ENCODE assay signal across 22 cellular contexts in the genomic region with DNA sequence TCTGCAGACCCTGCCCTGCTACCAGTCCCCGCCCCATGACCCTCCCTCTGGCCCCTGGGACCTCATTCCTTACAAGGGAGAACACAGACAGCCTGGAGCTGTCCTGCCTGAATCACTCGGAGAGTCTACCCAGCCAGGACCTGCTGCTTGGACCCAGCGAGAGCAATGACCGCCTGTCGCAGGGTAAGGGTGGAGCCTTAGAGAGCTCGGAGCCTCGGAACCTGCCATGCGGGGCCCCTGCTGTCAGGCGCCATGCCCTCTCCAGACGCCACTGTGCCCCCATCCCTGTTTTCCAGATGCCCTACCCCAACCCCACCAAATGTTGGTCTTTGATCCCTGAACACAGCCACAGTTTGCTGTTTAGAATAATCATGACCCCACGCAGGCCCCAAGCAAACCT. TPM values are rescaled to one million over a fixed set of nuclear protein-coding genes. Genes with fewer than 3 reads are reported as not detected.
DNase-seq lines count a peak whose midpoint lies in the region; ATAC-seq, FAIRE-seq and TF ChIP-seq lines count a peak whose summit lies in the region.
"Had no signal": no experiment of that assay in that cellular context is flagged by ENCODE, and none has a peak within 500 bp of the region (broad histone marks: within the 10 kb centered on the region; RNA-seq: fewer than 3 reads in every experiment).

No MANE protein-coding gene starts in this region.

- DNase-seq in HepG2 (ENCODE audit: low spot score) (no peak), right lobe of liver (no peak), neural crest cell (ENCODE audit: low read depth, low spot score) (no peak), Ammon's horn (ENCODE audit: low spot score) (no peak), progenitor cell of endocrine pancreas (ENCODE audit: low spot score, unreplicated experiment) (no peak)
- DNase-seq: 8988T; ACHN; AML-193; C1 segment of cervical spinal cord; Calu3; CD4-positive, alpha-beta memory T cell; COR-L47; DMS53; DMS79 treated with DMSO at 0.1 percent for 48 hours; GF-D8; H9 had no signal

- TF ChIP-seq POLR2A in HepG2 (IDR thresholded peaks at IDR 0.05; ENCODE audit: insufficient read depth in 1 of 2, low read depth in 2 of 2, low read length in 2 of 2), result no peak
- no peak for TF ChIP-seq POLR2A in right lobe of liver (IDR thresholded peaks at IDR 0.05)

- H4K20me1 ChIP-seq in HepG2 (ENCODE audit: insufficient read depth, low read length), result no peaks in the 10 kb centered on the region

- H3K27me3 Mint-ChIP-seq in neural crest cell (ENCODE audit: low read depth) (no peaks in the 10 kb centered on the region), progenitor cell of endocrine pancreas (no peaks in the 10 kb centered on the region)
- H3K27me3 Mint-ChIP-seq: CD4-positive, alpha-beta memory T cell had no signal

- H3K27ac ChIP-seq in HepG2 (ENCODE audit: extremely low read length, insufficient read depth, low read length) (no peak overlapping the region), right lobe of liver (no peak overlapping the region)
- H3K27ac ChIP-seq: A549 had no signal

- no peak overlapping the region for H2AFZ ChIP-seq in HepG2 (ENCODE audit: low read length)
- H2AFZ ChIP-seq: GM23338 had no signal

- TF ChIP-seq EP300 in HepG2 (IDR thresholded peaks at IDR 0.05; ENCODE audit: low read depth in 2 of 2, low read length in 2 of 2) (no peak), HepG2 (CRISPR knock-in tag; IDR thresholded peaks at IDR 0.05; ENCODE audit: borderline replicate concordance) (no peak)

- TF ChIP-seq CTCF in HepG2 (CRISPR knock-in tag; IDR thresholded peaks at IDR 0.05) (no peak), right lobe of liver (IDR thresholded peaks at IDR 0.05) (no peak), neural crest cell (conservative IDR thresholded peaks at IDR 0.05) (no peak), progenitor cell of endocrine pancreas (IDR thresholded peaks at IDR 0.05; ENCODE audit: unreplicated experiment) (no peak)

- H3K36me3 ChIP-seq in HepG2 (replicated peaks in 1 of 2; ENCODE audit: control insufficient read depth in 1 of 2, insufficient read depth in 2 of 2, low read length in 2 of 2) (peaks cover 46 to 66% of the 10 kb centered on the region in 2 experiments), right lobe of liver (peaks cover 0 to 46% (median 18%) of the 10 kb centered on the region in 4 donors)

- H3K4me1 Mint-ChIP-seq in neural crest cell (peaks cover 14% of the 10 kb centered on the region), progenitor cell of endocrine pancreas (ENCODE audit: low read depth) (peaks cover 11% of the 10 kb centered on the region)

- H3K4me3 ChIP-seq in HepG2 (replicated peaks in 1 of 3; ENCODE audit: insufficient read depth in 1 of 3, low read depth in 2 of 3, low read length in 3 of 3) (no peak overlapping the region), right lobe of liver (no peak overlapping the region)
- H3K4me3 ChIP-seq: A549, GM23338 had no signal

- ATAC-seq in HepG2, result no peak
- ATAC-seq in right lobe of liver, result no peak
- ATAC-seq: A549, GM23338, HCT116 had no signal

- 97% methylated on average over 11 of the region's 11 CpGs for WGBS in HepG2 (ENCODE audit: low lambda C conversion rate)
- 100% methylated on average over 1 of the region's 11 CpGs for WGBS in right lobe of liver (ENCODE audit: insufficient coverage, low coverage, low lambda C conversion rate, missing lambda C conversion rate)

- H3K9me3 Mint-ChIP-seq in neural crest cell (no peaks in the 10 kb centered on the region), progenitor cell of endocrine pancreas (ENCODE audit: low read depth) (no peaks in the 10 kb centered on the region)
- H3K9me3 Mint-ChIP-seq: GM23338, H9 had no signal

- H3K9ac ChIP-seq in HepG2 (ENCODE audit: insufficient read depth, low read depth, low read length), result no peak overlapping the region

- BruUV-seq in HepG2 (replicated peaks; lab: Mats Ljungman, UMichigan), result no TSS peak

- H3K79me2 ChIP-seq in HepG2 (ENCODE audit: insufficient read depth, low read length), result peaks cover 26% of the 10 kb centered on the region

- H3K4me1 ChIP-seq in HepG2 (ENCODE audit: insufficient read depth, low read length), result peaks cover 23% of the 10 kb centered on the region
- H3K4me1 ChIP-seq in right lobe of liver, result peaks cover 0 to 11% (median 0%) of the 10 kb centered on the region in 4 donors

- H3K9me3 ChIP-seq in HepG2 (ENCODE audit: low read length) (no peaks in the 10 kb centered on the region), right lobe of liver (no peaks in the 10 kb centered on the region)
- H3K9me3 ChIP-seq: A549 had no signal

- no peak overlapping the region for H3K27ac Mint-ChIP-seq in neural crest cell (ENCODE audit: unreplicated experiment)
- no peak overlapping the region for H3K27ac Mint-ChIP-seq in progenitor cell of endocrine pancreas
- H3K27ac Mint-ChIP-seq: GM23338, H9 had no signal

- peak overlapping the region; percentile 55 for H3K4me3 Mint-ChIP-seq in neural crest cell
- H3K4me3 Mint-ChIP-seq in progenitor cell of endocrine pancreas (ENCODE audit: low read depth), result no peak overlapping the region
- H3K4me3 Mint-ChIP-seq: CD4-positive, alpha-beta memory T cell; GM23338; H9 had no signal

- in situ Hi-C loops in HepG2 (cut with HindIII; ENCODE audit: extremely low pct_ligation_motif_present, low pct_unique_long_range_greater_than_20kb), result loop anchor here (5.0 kb wide), 1 partner anchor 68 kb away; no protein-coding TSS in a partner anchor

- peaks cover 8% of the 10 kb centered on the region for H3K36me3 Mint-ChIP-seq in neural crest cell (ENCODE audit: low read depth)
- H3K36me3 Mint-ChIP-seq in progenitor cell of endocrine pancreas (ENCODE audit: insufficient read depth), result peaks cover 16% of the 10 kb centered on the region

- CTCF ChIA-PET in HepG2 (lab: Yijun Ruan, JAX; ENCODE audit: low intra/inter-chr PET ratio, low total read pairs), result no interaction called here

- intact Hi-C loops in HepG2 (cut with micrococcal nuclease; ENCODE audit: unreplicated experiment) (no loop called here), right lobe of liver (cut with DNase I) (loop anchor here in 1 of 2 donors (10.0 kb wide), 1 partner anchor 54 kb away; no protein-coding TSS in a partner anchor)

- TF ChIP-seq RAD21 in HepG2 (CRISPR knock-in tag; IDR thresholded peaks at IDR 0.05), result no peak

- FAIRE-seq in HepG2 (lab: Jason Lieb, UNC), result no peak
- FAIRE-seq: A549, GM12891, GM18507 had no signal

- POLR2A ChIA-PET in HepG2 (lab: Yijun Ruan, JAX), result no interaction called here

- H3K27me3 ChIP-seq in HepG2 (ENCODE audit: control insufficient read depth in 1 of 2, insufficient read depth in 2 of 2, low read length in 2 of 2) (no peaks in the 10 kb centered on the region; a peak in 1 of 5 replicates), right lobe of liver (no peaks in the 10 kb centered on the region)

- H3K4me2 ChIP-seq in HepG2 (ENCODE audit: low read depth, low read length), result no peak overlapping the region
- H3K4me2 ChIP-seq: A549, GM23338 had no signal

RNA-seq across cellular contexts. Expression of gene SH2B1, which starts 5.6 kb away (rescaled TPM):
- total RNA-seq in HepG2 (2016; rRNA removed; fragmentation: Illumina TruSeq; extraction: Trizol), result 15.6 and 23.3 TPM in 2 replicates
- total RNA-seq in HepG2 (2016; cell fraction: cytosol; rRNA removed; fragmentation: Illumina TruSeq; extraction: Trizol; ENCODE audit: low read depth), result 22.5 and 27.1 TPM in 2 replicates
- total RNA-seq in HepG2 (2016; cell fraction: insoluble cytoplasmic fraction; rRNA removed; fragmentation: Illumina TruSeq; extraction: Trizol), result 13.4 and 24.5 TPM in 2 replicates
- 16.3 and 21.4 TPM in 2 replicates for total RNA-seq in HepG2 (2016; cell fraction: membrane; rRNA removed; fragmentation: Illumina TruSeq; extraction: Trizol)
- 30.1 and 30.6 TPM in 2 replicates for total RNA-seq in HepG2 (2016; cell fraction: nucleus; rRNA removed; fragmentation: Illumina TruSeq; extraction: Trizol)
- polyA plus RNA-seq in HepG2 (2011; rRNA removed), result 30.8 and 40.2 TPM in 2 replicates
- 15.2 and 19.8 TPM in 2 replicates for polyA plus RNA-seq in HepG2 (2011; cell fraction: cytosol; rRNA removed)
- 198 and 224 TPM in 2 replicates for polyA plus RNA-seq in HepG2 (2011; cell fraction: nucleus; rRNA removed)
- 35.0 and 37.6 TPM in 2 replicates for polyA plus RNA-seq in HepG2 (2012)
- polyA plus RNA-seq in HepG2 (2016; cell fraction: cytosol; fragmentation: Illumina TruSeq; extraction: Trizol; ENCODE audit: low read depth), result 4.3 and 6.0 TPM in 2 replicates
- 18.0 and 21.1 TPM in 2 replicates for polyA plus RNA-seq in HepG2 (2016; cell fraction: insoluble cytoplasmic fraction; fragmentation: Illumina TruSeq; extraction: Trizol; ENCODE audit: low read depth)
- 12.3 and 13.6 TPM in 2 replicates for polyA plus RNA-seq in HepG2 (2016; cell fraction: membrane; fragmentation: Illumina TruSeq; extraction: Trizol; ENCODE audit: low read depth)
- 82.4 and 89.4 TPM in 2 replicates for polyA plus RNA-seq in HepG2 (2016; cell fraction: nucleus; fragmentation: Illumina TruSeq; extraction: Trizol; ENCODE audit: insufficient read depth, low read depth)
- 44.5 and 55.4 TPM in 2 replicates for polyA minus RNA-seq in HepG2 (2011; rRNA and poly(A)+ RNA removed; ENCODE audit: low replicate concordance)
- 10.5 and 11.6 TPM in 2 replicates for polyA minus RNA-seq in HepG2 (2011; cell fraction: cytosol; rRNA and poly(A)+ RNA removed)
- 36.8 and 48.6 TPM in 2 replicates for polyA minus RNA-seq in HepG2 (2011; cell fraction: nucleus; rRNA and poly(A)+ RNA removed)
- total RNA-seq in right lobe of liver, result 10 to 100 TPM; 13.2 to 27.1 (median 20.6) TPM
- total RNA-seq in neural crest cell, result 60.6 and 66.9 TPM in 2 replicates
- 72.8 and 75.1 TPM in 2 replicates for total RNA-seq in progenitor cell of endocrine pancreas

RNA-seq across cellular contexts. Expression of gene ATP2A1, which starts 9.1 kb away (rescaled TPM):
- total RNA-seq in HepG2 (2016; rRNA removed; fragmentation: Illumina TruSeq; extraction: Trizol) (0.70 and 3.2 TPM in 2 replicates), right lobe of liver (1 to 10 TPM in 2 of 6 experiments, under 1 TPM in 4; 0.42 to 3.6 (median 0.77) TPM), neural crest cell (3.1 and 3.3 TPM in 2 replicates), progenitor cell of endocrine pancreas (2.7 and 3.0 TPM in 2 replicates)
- total RNA-seq in HepG2 (2016; cell fraction: cytosol; rRNA removed; fragmentation: Illumina TruSeq; extraction: Trizol; ENCODE audit: low read depth), result 1.1 and 1.9 TPM in 2 replicates
- 0.30 and 2.0 TPM in 2 replicates for total RNA-seq in HepG2 (2016; cell fraction: insoluble cytoplasmic fraction; rRNA removed; fragmentation: Illumina TruSeq; extraction: Trizol)
- 0.65 and 1.3 TPM in 2 replicates for total RNA-seq in HepG2 (2016; cell fraction: membrane; rRNA removed; fragmentation: Illumina TruSeq; extraction: Trizol)
- total RNA-seq in HepG2 (2016; cell fraction: nucleus; rRNA removed; fragmentation: Illumina TruSeq; extraction: Trizol), result 4.8 and 6.9 TPM in 2 replicates
- polyA plus RNA-seq in HepG2 (2011; rRNA removed), result 12.5 and 16.4 TPM in 2 replicates
- 2.7 and 2.9 TPM in 2 replicates for polyA plus RNA-seq in HepG2 (2011; cell fraction: cytosol; rRNA removed)
- 149 and 332 TPM in 2 replicates for polyA plus RNA-seq in HepG2 (2011; cell fraction: nucleus; rRNA removed)
- polyA plus RNA-seq in HepG2 (2012), result 31.5 and 57.2 TPM in 2 replicates
- polyA plus RNA-seq in HepG2 (2016; cell fraction: cytosol; fragmentation: Illumina TruSeq; extraction: Trizol; ENCODE audit: low read depth), result 0.51 TPM in 2 replicates
- 1.3 and 1.5 TPM in 2 replicates for polyA plus RNA-seq in HepG2 (2016; cell fraction: insoluble cytoplasmic fraction; fragmentation: Illumina TruSeq; extraction: Trizol; ENCODE audit: low read depth)
- 0.87 and 1.9 TPM in 2 replicates for polyA plus RNA-seq in HepG2 (2016; cell fraction: membrane; fragmentation: Illumina TruSeq; extraction: Trizol; ENCODE audit: low read depth)
- 55.1 and 58.0 TPM in 2 replicates for polyA plus RNA-seq in HepG2 (2016; cell fraction: nucleus; fragmentation: Illumina TruSeq; extraction: Trizol; ENCODE audit: insufficient read depth, low read depth)
- polyA minus RNA-seq in HepG2 (2011; rRNA and poly(A)+ RNA removed; ENCODE audit: low replicate concordance), result 1.4 and 6.4 TPM in 2 replicates
- polyA minus RNA-seq in HepG2 (2011; cell fraction: cytosol; rRNA and poly(A)+ RNA removed), result 0.59 and 1.4 TPM in 2 replicates
- polyA minus RNA-seq in HepG2 (2011; cell fraction: nucleus; rRNA and poly(A)+ RNA removed), result 26.7 and 30.8 TPM in 2 replicates
- total RNA-seq: Daoy had no signal
- polyA plus RNA-seq: CD4-positive, alpha-beta memory T cell had no signal

RNA-seq across cellular contexts. Expression of gene TUFM, which starts 23.1 kb away (rescaled TPM):
- total RNA-seq in HepG2 (2016; rRNA removed; fragmentation: Illumina TruSeq; extraction: Trizol), result 138 and 298 TPM in 2 replicates
- 52.9 and 59.0 TPM in 2 replicates for total RNA-seq in HepG2 (2016; cell fraction: cytosol; rRNA removed; fragmentation: Illumina TruSeq; extraction: Trizol; ENCODE audit: low read depth)
- 109 and 318 TPM in 2 replicates for total RNA-seq in HepG2 (2016; cell fraction: insoluble cytoplasmic fraction; rRNA removed; fragmentation: Illumina TruSeq; extraction: Trizol)
- 97.9 and 102 TPM in 2 replicates for total RNA-seq in HepG2 (2016; cell fraction: membrane; rRNA removed; fragmentation: Illumina TruSeq; extraction: Trizol)
- total RNA-seq in HepG2 (2016; cell fraction: nucleus; rRNA removed; fragmentation: Illumina TruSeq; extraction: Trizol), result 269 and 303 TPM in 2 replicates
- polyA plus RNA-seq in HepG2 (2011; rRNA removed), result 189 and 206 TPM in 2 replicates
- 123 and 178 TPM in 2 replicates for polyA plus RNA-seq in HepG2 (2011; cell fraction: cytosol; rRNA removed)
- polyA plus RNA-seq in HepG2 (2011; cell fraction: nucleus; rRNA removed), result 404 and 487 TPM in 2 replicates
- 180 and 205 TPM in 2 replicates for polyA plus RNA-seq in HepG2 (2012)
- polyA plus RNA-seq in HepG2 (2016; cell fraction: cytosol; fragmentation: Illumina TruSeq; extraction: Trizol; ENCODE audit: low read depth), result 69.4 and 72.1 TPM in 2 replicates
- 150 and 184 TPM in 2 replicates for polyA plus RNA-seq in HepG2 (2016; cell fraction: insoluble cytoplasmic fraction; fragmentation: Illumina TruSeq; extraction: Trizol; ENCODE audit: low read depth)
- polyA plus RNA-seq in HepG2 (2016; cell fraction: membrane; fragmentation: Illumina TruSeq; extraction: Trizol; ENCODE audit: low read depth), result 99.2 and 107 TPM in 2 replicates
- polyA plus RNA-seq in HepG2 (2016; cell fraction: nucleus; fragmentation: Illumina TruSeq; extraction: Trizol; ENCODE audit: insufficient read depth, low read depth), result 673 and 742 TPM in 2 replicates
- 135 and 165 TPM in 2 replicates for polyA minus RNA-seq in HepG2 (2011; rRNA and poly(A)+ RNA removed; ENCODE audit: low replicate concordance)
- polyA minus RNA-seq in HepG2 (2011; cell fraction: cytosol; rRNA and poly(A)+ RNA removed), result 69.4 and 75.9 TPM in 2 replicates
- 56.7 and 63.5 TPM in 2 replicates for polyA minus RNA-seq in HepG2 (2011; cell fraction: nucleus; rRNA and poly(A)+ RNA removed)
- total RNA-seq in right lobe of liver, result 100 to 1,000 TPM; 103 to 169 (median 141) TPM
- total RNA-seq in neural crest cell, result 197 and 205 TPM in 2 replicates
- 158 and 168 TPM in 2 replicates for total RNA-seq in progenitor cell of endocrine pancreas

RNA-seq across cellular contexts. Expression of gene ATXN2L, which starts 46.4 kb away (rescaled TPM):
- total RNA-seq in HepG2 (2016; rRNA removed; fragmentation: Illumina TruSeq; extraction: Trizol) (40.8 and 48.4 TPM in 2 replicates), right lobe of liver (10 to 100 TPM; 40.5 to 78.1 (median 57.2) TPM), neural crest cell (272 and 276 TPM in 2 replicates), progenitor cell of endocrine pancreas (248 and 256 TPM in 2 replicates)
- 36.9 and 45.8 TPM in 2 replicates for total RNA-seq in HepG2 (2016; cell fraction: cytosol; rRNA removed; fragmentation: Illumina TruSeq; extraction: Trizol; ENCODE audit: low read depth)
- total RNA-seq in HepG2 (2016; cell fraction: insoluble cytoplasmic fraction; rRNA removed; fragmentation: Illumina TruSeq; extraction: Trizol), result 42.8 and 43.7 TPM in 2 replicates
- 52.1 and 54.1 TPM in 2 replicates for total RNA-seq in HepG2 (2016; cell fraction: membrane; rRNA removed; fragmentation: Illumina TruSeq; extraction: Trizol)
- 63.4 and 92.7 TPM in 2 replicates for total RNA-seq in HepG2 (2016; cell fraction: nucleus; rRNA removed; fragmentation: Illumina TruSeq; extraction: Trizol)
- polyA plus RNA-seq in HepG2 (2011; rRNA removed), result 55.1 and 63.9 TPM in 2 replicates
- 23.4 and 26.4 TPM in 2 replicates for polyA plus RNA-seq in HepG2 (2011; cell fraction: cytosol; rRNA removed)
- 475 and 487 TPM in 2 replicates for polyA plus RNA-seq in HepG2 (2011; cell fraction: nucleus; rRNA removed)
- 130 and 201 TPM in 2 replicates for polyA plus RNA-seq in HepG2 (2012)
- polyA plus RNA-seq in HepG2 (2016; cell fraction: cytosol; fragmentation: Illumina TruSeq; extraction: Trizol; ENCODE audit: low read depth), result 25.5 and 29.6 TPM in 2 replicates
- polyA plus RNA-seq in HepG2 (2016; cell fraction: insoluble cytoplasmic fraction; fragmentation: Illumina TruSeq; extraction: Trizol; ENCODE audit: low read depth), result 97.1 and 152 TPM in 2 replicates
- 65.4 and 76.8 TPM in 2 replicates for polyA plus RNA-seq in HepG2 (2016; cell fraction: membrane; fragmentation: Illumina TruSeq; extraction: Trizol; ENCODE audit: low read depth)
- 346 and 353 TPM in 2 replicates for polyA plus RNA-seq in HepG2 (2016; cell fraction: nucleus; fragmentation: Illumina TruSeq; extraction: Trizol; ENCODE audit: insufficient read depth, low read depth)
- polyA minus RNA-seq in HepG2 (2011; rRNA and poly(A)+ RNA removed; ENCODE audit: low replicate concordance), result 36.7 and 65.3 TPM in 2 replicates
- polyA minus RNA-seq in HepG2 (2011; cell fraction: cytosol; rRNA and poly(A)+ RNA removed), result 77.5 and 78.1 TPM in 2 replicates
- polyA minus RNA-seq in HepG2 (2011; cell fraction: nucleus; rRNA and poly(A)+ RNA removed), result 171 and 176 TPM in 2 replicates

RNA-seq across cellular contexts. Expression of gene RABEP2, which starts 55.8 kb away (rescaled TPM):
- 16.1 and 18.4 TPM in 2 replicates for total RNA-seq in HepG2 (2016; rRNA removed; fragmentation: Illumina TruSeq; extraction: Trizol)
- 2.9 and 3.6 TPM in 2 replicates for total RNA-seq in HepG2 (2016; cell fraction: cytosol; rRNA removed; fragmentation: Illumina TruSeq; extraction: Trizol; ENCODE audit: low read depth)
- 13.9 and 19.6 TPM in 2 replicates for total RNA-seq in HepG2 (2016; cell fraction: insoluble cytoplasmic fraction; rRNA removed; fragmentation: Illumina TruSeq; extraction: Trizol)
- 7.5 and 8.4 TPM in 2 replicates for total RNA-seq in HepG2 (2016; cell fraction: membrane; rRNA removed; fragmentation: Illumina TruSeq; extraction: Trizol)
- 10.2 and 11.4 TPM in 2 replicates for total RNA-seq in HepG2 (2016; cell fraction: nucleus; rRNA removed; fragmentation: Illumina TruSeq; extraction: Trizol)
- polyA plus RNA-seq in HepG2 (2011; rRNA removed), result 10.8 and 12.4 TPM in 2 replicates
- polyA plus RNA-seq in HepG2 (2011; cell fraction: cytosol; rRNA removed), result 8.5 and 13.3 TPM in 2 replicates
- 28.2 and 32.3 TPM in 2 replicates for polyA plus RNA-seq in HepG2 (2011; cell fraction: nucleus; rRNA removed)
- polyA plus RNA-seq in HepG2 (2012), result 5.7 and 7.3 TPM in 2 replicates
- polyA plus RNA-seq in HepG2 (2016; cell fraction: cytosol; fragmentation: Illumina TruSeq; extraction: Trizol; ENCODE audit: low read depth), result 1.9 and 2.8 TPM in 2 replicates
- polyA plus RNA-seq in HepG2 (2016; cell fraction: insoluble cytoplasmic fraction; fragmentation: Illumina TruSeq; extraction: Trizol; ENCODE audit: low read depth), result 9.8 and 12.4 TPM in 2 replicates
- polyA plus RNA-seq in HepG2 (2016; cell fraction: membrane; fragmentation: Illumina TruSeq; extraction: Trizol; ENCODE audit: low read depth), result 4.5 and 4.9 TPM in 2 replicates
- 17.2 and 17.9 TPM in 2 replicates for polyA plus RNA-seq in HepG2 (2016; cell fraction: nucleus; fragmentation: Illumina TruSeq; extraction: Trizol; ENCODE audit: insufficient read depth, low read depth)
- polyA minus RNA-seq in HepG2 (2011; rRNA and poly(A)+ RNA removed; ENCODE audit: low replicate concordance), result 5.5 and 7.5 TPM in 2 replicates
- 5.5 and 7.4 TPM in 2 replicates for polyA minus RNA-seq in HepG2 (2011; cell fraction: cytosol; rRNA and poly(A)+ RNA removed)
- polyA minus RNA-seq in HepG2 (2011; cell fraction: nucleus; rRNA and poly(A)+ RNA removed), result 6.2 and 7.5 TPM in 2 replicates
- total RNA-seq in right lobe of liver, result 10 to 100 TPM in 2 of 6 experiments, 1 to 10 TPM in 4; 5.0 to 21.0 (median 9.1) TPM
- total RNA-seq in neural crest cell, result 19.9 and 20.2 TPM in 2 replicates
- total RNA-seq in progenitor cell of endocrine pancreas, result 33.3 and 34.9 TPM in 2 replicates
